Comparison of ENCODE assay signal across 20 cellular contexts in the genomic region with DNA sequence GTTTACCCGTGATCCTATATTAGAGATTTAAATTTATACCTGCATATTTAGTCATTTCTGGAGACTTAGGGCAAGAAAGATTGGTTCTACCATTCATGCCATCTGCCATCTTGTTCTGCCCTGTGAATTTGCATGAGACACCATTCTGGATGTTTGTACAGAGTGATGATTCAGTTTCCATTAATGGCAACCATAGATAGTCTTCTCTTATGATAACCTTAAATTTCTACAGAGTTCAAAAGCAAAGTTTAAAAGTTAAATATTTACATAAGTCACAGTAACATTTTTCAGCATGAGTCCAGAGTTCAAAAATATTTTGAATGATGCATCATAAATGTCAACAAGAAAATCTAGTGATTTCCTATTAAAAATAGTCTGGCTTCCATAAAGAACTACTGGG. TPM values are rescaled to one million over a fixed set of nuclear protein-coding genes. Genes with fewer than 3 reads are reported as not detected.
DNase-seq lines count a peak whose midpoint lies in the region; ATAC-seq, FAIRE-seq and TF ChIP-seq lines count a peak whose summit lies in the region.
"Had no signal": no experiment of that assay in that cellular context is flagged by ENCODE, and none has a peak within 500 bp of the region (broad histone marks: within the 10 kb centered on the region; RNA-seq: fewer than 3 reads in every experiment).

No MANE protein-coding gene starts in this region.

- peaks cover 3% of the 10 kb centered on the region for H3K9me3 ChIP-seq in left ventricle myocardium inferior (replicated peaks)
- H3K9me3 ChIP-seq in body of pancreas = no peaks in the 10 kb centered on the region
- H3K9me3 ChIP-seq in liver (ENCODE audit: control insufficient read depth in 4 of 4, low read length in 3 of 4) = peaks cover 0 to 4% (median 0%) of the 10 kb centered on the region in 4 donors
- no peaks in the 10 kb centered on the region for H3K9me3 ChIP-seq in subcutaneous abdominal adipose tissue (ENCODE audit: control insufficient read depth in 5 of 5, low read length in 5 of 5)
- H3K9me3 ChIP-seq: Peyer's patch, prostate gland, uterus had no signal

- no peak for ATAC-seq in left ventricle myocardium superior
- ATAC-seq in body of pancreas = peak; percentile 60
- no peak for ATAC-seq in GM18870 (IDR thresholded peaks at IDR 0.05; ENCODE audit: unreplicated experiment)

- no peak for TF ChIP-seq CTCF in left ventricle myocardium inferior (IDR thresholded peaks at IDR 0.05; ENCODE audit: borderline replicate concordance)
- TF ChIP-seq CTCF in body of pancreas (IDR thresholded peaks at IDR 0.05) = no peak
- TF ChIP-seq CTCF in liver (IDR thresholded peaks at IDR 0.05; ENCODE audit: low read depth, low read length, missing input control) = no peak

- H3K27ac ChIP-seq in left ventricle myocardium inferior (replicated peaks) = peak overlapping the region; percentile 64
- peak overlapping the region in 1 of 4 donors; percentile 45 for H3K27ac ChIP-seq in body of pancreas
- H3K27ac ChIP-seq in liver (ENCODE audit: low read depth in 1 of 2, low read length in 2 of 2) = no peak overlapping the region
- H3K27ac ChIP-seq in subcutaneous abdominal adipose tissue (ENCODE audit: low read depth, low read length) = peak overlapping the region; percentile 37
- H3K27ac ChIP-seq: prostate gland had no signal

- 71 to 97% methylated on average over 1 of the region's 1 CpG for WGBS in body of pancreas, 2 donors
- WGBS in liver = 91% methylated on average over 1 of the region's 1 CpG

- intact Hi-C loops in left ventricle myocardium inferior (cut with micrococcal nuclease) (no loop called here), left ventricle myocardium superior (cut with micrococcal nuclease) (no loop called here), body of pancreas (cut with DNase I) (no loop called here)

- no peak for TF ChIP-seq POLR2A in body of pancreas (IDR thresholded peaks at IDR 0.05)

- H3K4me3 ChIP-seq in left ventricle myocardium inferior (no peak overlapping the region), body of pancreas (no peak overlapping the region), liver (ENCODE audit: low read depth in 1 of 3, low read length in 3 of 3) (no peak overlapping the region), subcutaneous abdominal adipose tissue (ENCODE audit: low read depth in 1 of 5, low read length in 5 of 5) (no peak overlapping the region)
- H3K4me3 ChIP-seq: Peyer's patch, prostate gland, spleen, uterus had no signal

- DNase-seq in left ventricle myocardium inferior (no peak), left ventricle myocardium superior (no peak), body of pancreas (no peak), GM19239 (ENCODE audit: insufficient read length, low spot score) (no peak)
- DNase-seq in activated effector memory CD4-positive, alpha-beta T cell treated with anti-CD3 and anti-CD28 coated beads, Interleukin-2, amount 50 U/mL, for 16 hours = no peak
- DNase-seq: activated CD4-positive, alpha-beta T cell treated with anti-CD3 and anti-CD28 coated beads, Interleukin-2, amount 50 U/mL, for 1 hour; endodermal cell; hypothalamus; KBM-7; kidney; naive thymus-derived CD4-positive, alpha-beta T cell; NCI-H187 treated with DMSO at 0.1 percent for 48 hours; NCI-H446; Peyer's patch; spleen; uterus had no signal

- H3K27me3 ChIP-seq in left ventricle myocardium inferior (ENCODE audit: low read depth) = no peaks in the 10 kb centered on the region
- no peaks in the 10 kb centered on the region for H3K27me3 ChIP-seq in body of pancreas
- H3K27me3 ChIP-seq in liver (ENCODE audit: control insufficient read depth in 4 of 4, insufficient read depth in 4 of 4, low read length in 3 of 4) = no peaks in the 10 kb centered on the region
- no peaks in the 10 kb centered on the region for H3K27me3 ChIP-seq in subcutaneous abdominal adipose tissue (ENCODE audit: control insufficient read depth in 5 of 5, insufficient read depth in 4 of 5, low read length in 5 of 5)
- H3K27me3 ChIP-seq: Peyer's patch, spleen, uterus had no signal

- H3K4me1 ChIP-seq in left ventricle myocardium inferior (peaks cover 65% of the 10 kb centered on the region), body of pancreas (peaks cover 37% of the 10 kb centered on the region), liver (ENCODE audit: control insufficient read depth in 4 of 4, insufficient read depth in 4 of 4, low read length in 3 of 4) (peaks cover 0 to 8% (median 3%) of the 10 kb centered on the region in 4 donors), subcutaneous abdominal adipose tissue (ENCODE audit: control insufficient read depth in 5 of 5, insufficient read depth in 5 of 5, low read length in 5 of 5) (peaks cover 0 to 45% (median 13%) of the 10 kb centered on the region in 5 donors)

- no peak for FAIRE-seq in GM19239 (lab: Jason Lieb, UNC)
- FAIRE-seq: kidney had no signal

- no peak for TF ChIP-seq RAD21 in liver (IDR thresholded peaks at IDR 0.05)

- H3K9ac ChIP-seq in liver (ENCODE audit: low read depth in 1 of 2, low read length in 2 of 2) (no peak overlapping the region), subcutaneous abdominal adipose tissue (ENCODE audit: low read length in 5 of 5) (no peak overlapping the region)

- H3K36me3 ChIP-seq in left ventricle myocardium inferior (no peaks in the 10 kb centered on the region), body of pancreas (replicated peaks in 1 of 2; ENCODE audit: insufficient read depth in 1 of 2, low read depth in 2 of 2) (no peaks in the 10 kb centered on the region), liver (ENCODE audit: control insufficient read depth in 4 of 4, insufficient read depth in 3 of 4, low read depth in 1 of 4, low read length in 3 of 4) (peaks cover 0 to 1% (median 0%) of the 10 kb centered on the region in 4 donors), subcutaneous abdominal adipose tissue (ENCODE audit: control insufficient read depth in 5 of 5, insufficient read depth in 5 of 5, low read length in 5 of 5) (no peaks in the 10 kb centered on the region)
- H3K36me3 ChIP-seq: Peyer's patch, prostate gland, spleen, uterus had no signal

TF ChIP-seq in liver, 16 proteins besides CTCF, POLR2A, EP300 and RAD21:
- TF ChIP-seq JUND (IDR thresholded peaks at IDR 0.05) (no peak), ATF3 (IDR thresholded peaks at IDR 0.05) (no peak), YY1 (IDR thresholded peaks at IDR 0.05) (peak; percentile 23), GABPA (IDR thresholded peaks at IDR 0.05 in 1 of 2, conservative IDR thresholded peaks at IDR 0.05 in 1 of 2) (no peak), HNF4A (conservative IDR thresholded peaks at IDR 0.05) (peak in 1 of 2 donors; percentile 20), TAF1 (conservative IDR thresholded peaks at IDR 0.05) (no peak), RXRA (IDR thresholded peaks at IDR 0.05) (peak in 1 of 2 donors; percentile 15)

RNA-seq across cellular contexts. Expression of gene PLCB1, which starts 23.2 kb away (rescaled TPM):
- total RNA-seq in left ventricle myocardium inferior (6.0 TPM), left ventricle myocardium superior (7.7 TPM), body of pancreas (10 to 100 TPM; 32.9 to 46.1 TPM), liver (10 to 100 TPM in 1 of 2 donors, 1 to 10 TPM in 1; 5.0 to 13.5 TPM)
- 1 to 10 TPM; 3.7 to 6.8 TPM for polyA plus RNA-seq in liver

Comparison
In these comparisons a context has a peak if more than half of its experiments do, and no peak if none do; other contexts are left out.
1. H3K27ac ChIP-seq: peak in left ventricle myocardium inferior (single experiment) and subcutaneous abdominal adipose tissue (single experiment); none in liver (0 of 2).